ENCODE assay signal across 12 cellular contexts in the genomic region with DNA sequence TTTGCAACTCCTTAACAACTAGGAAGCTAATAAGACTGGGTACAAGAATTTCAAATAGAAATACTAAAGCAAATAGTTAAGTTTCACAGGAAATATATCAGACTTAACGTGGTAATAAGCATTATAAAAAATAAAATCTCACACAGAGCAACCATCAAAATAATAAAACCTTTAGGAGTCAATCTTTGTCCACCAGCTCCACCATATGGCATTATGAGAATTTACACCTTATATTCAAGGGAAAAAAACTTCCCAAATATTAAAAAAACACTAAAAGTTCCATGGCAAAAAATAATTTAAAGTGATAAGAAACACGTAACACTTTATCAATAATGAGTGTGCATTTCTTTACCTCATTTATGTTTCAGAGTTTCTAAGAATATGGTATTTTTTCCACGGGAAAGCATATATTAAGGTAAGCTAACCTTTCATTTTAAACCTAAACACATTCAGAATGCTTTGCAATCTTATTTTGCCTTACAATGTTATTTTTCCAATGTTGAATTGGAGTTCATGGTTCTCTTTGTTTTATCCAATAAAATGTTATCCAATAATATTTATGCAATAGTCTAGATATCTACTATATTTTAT.
DNase-seq lines count a peak whose midpoint lies in the region; ATAC-seq, FAIRE-seq and TF ChIP-seq lines count a peak whose summit lies in the region.
"Had no signal": no experiment of that assay in that cellular context is flagged by ENCODE, and none has a peak within 500 bp of the region (broad histone marks: within the 10 kb centered on the region; RNA-seq: fewer than 3 reads in every experiment).

No MANE protein-coding gene starts in this region.

- no peak for ATAC-seq in pancreas
- no peak for ATAC-seq in HG03108 (IDR thresholded peaks at IDR 0.05; ENCODE audit: unreplicated experiment)

- H3K4me3 ChIP-seq in pancreas: no peak overlapping the region
- H3K4me3 ChIP-seq: SK-N-MC, testis had no signal

- no peak overlapping the region for H3K27ac ChIP-seq in pancreas
- H3K27ac ChIP-seq: SK-N-MC, testis had no signal

- 23 to 36% methylated on average over 3 of the region's 3 CpGs for WGBS in pancreas, 2 donors

- DNase-seq in AG20443 (ENCODE audit: low spot score) (peak; percentile 29), HT-29 (ENCODE audit: low spot score) (peak; percentile 56), left kidney (ENCODE audit: low read depth, low spot score) (peak; percentile 46), pancreas (no peak), NCI-H1436 (lab: John Stamatoyannopoulos, UW) (no peak), cerebellar nuclear complex (lab: John Stamatoyannopoulos, UW) (no peak)
- DNase-seq: glutamatergic neuron, testis had no signal

- no peaks in the 10 kb centered on the region for H3K36me3 ChIP-seq in pancreas

- H3K27me3 ChIP-seq in pancreas: no peaks in the 10 kb centered on the region
- H3K27me3 ChIP-seq: testis had no signal

- FAIRE-seq in TTC549 (lab: Jason Lieb, UNC) (peak; percentile 86), pancreas (lab: Jason Lieb, UNC) (no peak)
- FAIRE-seq: G401.6 had no signal

- H3K4me1 ChIP-seq in pancreas: no peaks in the 10 kb centered on the region
- H3K4me1 ChIP-seq: testis had no signal

- no peaks in the 10 kb centered on the region for H3K9me3 ChIP-seq in pancreas
- H3K9me3 ChIP-seq: testis had no signal

- intact Hi-C loops in pancreas (cut with DNase I): no loop called here

- TF ChIP-seq CTCF in pancreas (IDR thresholded peaks at IDR 0.05): no peak

Comparison
In these comparisons a context has a peak if more than half of its experiments do, and no peak if none do; other contexts are left out.
1. DNase-seq: peak in AG20443 (single experiment), HT-29 (single experiment) and left kidney (single experiment); none in pancreas (0 of 6), NCI-H1436 (single experiment) and cerebellar nuclear complex (0 of 2).